In genomic region chr22:43142881-43143562, GRCh38 we compare ENCODE assay signal across 8 cellular contexts. TPM values are rescaled to one million over a fixed set of nuclear protein-coding genes. Genes with fewer than 3 reads are reported as not detected.
DNase-seq lines count a peak whose midpoint lies in the region; ATAC-seq and TF ChIP-seq lines count a peak whose summit lies in the region.

TSS of gene MCAT (minus strand) at chr22:43143398. CDS start at chr22:43143348, 50 bp downstream.

- H3K9me3 ChIP-seq in KOPT-K1 (ENCODE audit: insufficient read depth, low read length, poor library complexity, severe bottlenecking) = no peaks in the 10 kb centered on the region

- peaks cover 34% of the 10 kb centered on the region for H3K36me3 ChIP-seq in KOPT-K1 (ENCODE audit: insufficient read depth, low read length)

- ATAC-seq in GM21528 (IDR thresholded peaks at IDR 0.05; ENCODE audit: low FRiP score, unreplicated experiment) = peak; percentile 68
- ATAC-seq in stimulated activated naive CD8-positive, alpha-beta T cell treated with anti-CD3 and anti-CD28 coated beads, Interleukin-15, Interleukin-2, amounts not matched to agents 100 U/mL and 50 U/mL, for 24 hours = peak; percentile 96

- peaks cover 21% of the 10 kb centered on the region for H3K27me3 Mint-ChIP-seq in nephron progenitor cell (ENCODE audit: low read depth, poor library complexity)

- peak; percentile 54 for DNase-seq in DMS114 treated with DMSO at 0.1 percent for 48 hours (lab: John Stamatoyannopoulos, UW; ENCODE audit: unreplicated experiment)
- peak; percentile 76 to 82 for DNase-seq in SHP77 (lab: John Stamatoyannopoulos, UW)
- DNase-seq in activated effector memory CD4-positive, alpha-beta T cell treated with anti-CD3 and anti-CD28 coated beads, Interleukin-2, amount 50 U/mL, for 16 hours = peak; percentile 93
- peak; percentile 69 for DNase-seq in fibroblast of the aortic adventitia (ENCODE audit: low read depth)
- peak; percentile 81 for DNase-seq in nephron progenitor cell
- peak; percentile 91 for DNase-seq in stimulated activated naive CD8-positive, alpha-beta T cell treated with anti-CD3 and anti-CD28 coated beads, Interleukin-15, Interleukin-2, amounts not matched to agents 100 U/mL and 50 U/mL, for 24 hours

- peak within 1 kb of the TSS; percentile 88 for H3K4me3 Mint-ChIP-seq in nephron progenitor cell

- peaks cover 28% of the 10 kb centered on the region for H3K36me3 Mint-ChIP-seq in nephron progenitor cell (ENCODE audit: low read depth)

- peak within 1 kb of the TSS; percentile 74 for H3K27ac Mint-ChIP-seq in nephron progenitor cell

- peak within 1 kb of the TSS; percentile 95 for H3K4me3 ChIP-seq in fibroblast of the aortic adventitia (ENCODE audit: low read depth, low read length)

- peaks cover 12% of the 10 kb centered on the region for H3K4me1 Mint-ChIP-seq in nephron progenitor cell

- no peaks in the 10 kb centered on the region for H3K9me3 Mint-ChIP-seq in nephron progenitor cell

- TF ChIP-seq CTCF in fibroblast of the aortic adventitia (IDR thresholded peaks at IDR 0.05; ENCODE audit: insufficient read depth, low read length) (no peak), nephron progenitor cell (IDR thresholded peaks at IDR 0.05) (no peak)

- H3K27ac ChIP-seq in KOPT-K1 (ENCODE audit: low read depth, low read length, poor library complexity, severe bottlenecking) = peak within 1 kb of the TSS; percentile 65

RNA-seq across cellular contexts. Expression of gene MCAT, which starts in this region (rescaled TPM):
- total RNA-seq in fibroblast of the aortic adventitia (ENCODE audit: low replicate concordance) = 12.2 and 42.8 TPM in 2 replicates

Comparison
In these comparisons a context has a peak if more than half of its experiments do, and no peak if none do; other contexts are left out.
1. Peak in every context shown above with its lines: DNase-seq, ATAC-seq, H3K4me3 ChIP-seq and H3K27ac ChIP-seq.